In the genomic region with DNA sequence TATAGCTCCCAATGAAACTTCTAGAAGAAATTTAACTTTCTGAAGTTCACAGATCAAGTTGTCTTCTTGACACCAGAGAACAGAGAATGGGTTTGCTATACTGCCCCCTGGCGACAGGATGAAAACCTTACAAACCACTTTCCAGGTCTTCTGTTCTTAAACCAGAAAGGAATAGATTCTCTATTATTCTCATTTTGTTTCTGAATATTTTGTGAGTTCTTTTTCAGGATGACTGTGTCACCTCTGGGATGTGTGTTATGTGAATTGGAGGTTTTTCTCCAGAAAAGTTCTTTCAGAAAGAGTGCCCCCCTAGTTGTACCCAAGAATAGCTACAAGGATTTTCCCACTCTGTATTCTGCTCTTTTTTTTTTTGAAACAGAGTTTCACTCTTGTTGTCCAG, we compare ENCODE assay signal across 9 cellular contexts. TPM values are rescaled to one million over a fixed set of nuclear protein-coding genes. Genes with fewer than 3 reads are reported as not detected.
DNase-seq lines count a peak whose midpoint lies in the region; ATAC-seq and TF ChIP-seq lines count a peak whose summit lies in the region.
"Had no signal": no experiment of that assay in that cellular context is flagged by ENCODE, and none has a peak within 500 bp of the region (broad histone marks: within the 10 kb centered on the region; RNA-seq: fewer than 3 reads in every experiment).

No MANE protein-coding gene starts in this region.

- peak overlapping the region; percentile 32; the same call in 1 of the 2 replicates for H3K27ac ChIP-seq in HUES64 (ENCODE audit: low read depth, low read length)
- H3K27ac ChIP-seq in mesendoderm (ENCODE audit: low read depth, low read length), result no peak overlapping the region
- H3K27ac ChIP-seq in vagina, result no peak overlapping the region
- H3K27ac ChIP-seq: SK-N-MC had no signal

- H3K27ac Mint-ChIP-seq in T-helper 2 cell treated with Interferon-gamma antibody and Interleukin-4, amounts not matched to agents 5 μg/mL and 100 μg/mL, for 36 hours, result no peak overlapping the region
- H3K27ac Mint-ChIP-seq in type B pancreatic cell, result no peak overlapping the region

- H3K27me3 ChIP-seq in HUES64 (ENCODE audit: insufficient read depth, low read length) (no peaks in the 10 kb centered on the region), mesendoderm (ENCODE audit: insufficient read depth, low read length, poor library complexity) (no peaks in the 10 kb centered on the region), vagina (no peaks in the 10 kb centered on the region)

- TF ChIP-seq POLR2A in vagina (IDR thresholded peaks at IDR 0.05), result no peak

- no peak overlapping the region for H3K4me3 Mint-ChIP-seq in T-helper 2 cell treated with Interferon-gamma antibody and Interleukin-4, amounts not matched to agents 5 μg/mL and 100 μg/mL, for 36 hours
- no peak overlapping the region for H3K4me3 Mint-ChIP-seq in type B pancreatic cell

- no peak overlapping the region for H2AK5ac ChIP-seq in mesendoderm (ENCODE audit: low read length)

- H3K4ac ChIP-seq in mesendoderm (ENCODE audit: low read depth, low read length), result no peak overlapping the region

- H3K9me3 ChIP-seq in HUES64 (ENCODE audit: insufficient read depth, low read depth, low read length), result no peaks in the 10 kb centered on the region
- no peaks in the 10 kb centered on the region for H3K9me3 ChIP-seq in vagina

- peaks cover under 1% of the 10 kb centered on the region for H3K79me1 ChIP-seq in mesendoderm (ENCODE audit: low read length)

- no peak overlapping the region for H3K56ac ChIP-seq in mesendoderm (ENCODE audit: low read length)

- 0% methylated on average over 1 of the region's 1 CpG for WGBS in HUES64
- WGBS in mesendoderm (ENCODE audit: extremely low coverage, insufficient coverage, low lambda C conversion rate), result no CpG with 5 or more reads among the region's 1 CpG

- H3K36me3 Mint-ChIP-seq in T-helper 2 cell treated with Interferon-gamma antibody and Interleukin-4, amounts not matched to agents 5 μg/mL and 100 μg/mL, for 36 hours (ENCODE audit: low read depth), result peaks cover 17% of the 10 kb centered on the region
- peaks cover 18% of the 10 kb centered on the region for H3K36me3 Mint-ChIP-seq in type B pancreatic cell

- H3K18ac ChIP-seq in mesendoderm (ENCODE audit: low read length), result no peak overlapping the region

- no peak overlapping the region for H2BK5ac ChIP-seq in mesendoderm (ENCODE audit: low read length)

- no peak overlapping the region for H3K4me2 ChIP-seq in mesendoderm (ENCODE audit: low read length)

- H3K9me3 Mint-ChIP-seq in T-helper 2 cell treated with Interferon-gamma antibody and Interleukin-4, amounts not matched to agents 5 μg/mL and 100 μg/mL, for 36 hours, result peaks cover 12% of the 10 kb centered on the region
- no peaks in the 10 kb centered on the region for H3K9me3 Mint-ChIP-seq in type B pancreatic cell

- H3K4me1 ChIP-seq in HUES64 (ENCODE audit: insufficient read depth, low read length) (no peaks in the 10 kb centered on the region), mesendoderm (ENCODE audit: control insufficient read depth, low read depth, low read length) (no peaks in the 10 kb centered on the region), vagina (no peaks in the 10 kb centered on the region)

- H3K36me3 ChIP-seq in HUES64 (ENCODE audit: insufficient read depth, low read length) (peaks cover 56% of the 10 kb centered on the region), mesendoderm (ENCODE audit: control insufficient read depth, insufficient read depth, low read length) (peaks cover under 1% of the 10 kb centered on the region), vagina (peaks cover 0 to 27% of the 10 kb centered on the region in 2 donors)

- DNase-seq in COLO668 (lab: John Stamatoyannopoulos, UW; ENCODE audit: unreplicated experiment), result peak; percentile 5
- DNase-seq in T-helper 2 cell treated with Interferon-gamma antibody and Interleukin-4, amounts not matched to agents 5 μg/mL and 100 μg/mL, for 36 hours (ENCODE audit: low spot score), result peak; percentile 30
- DNase-seq in cerebellar cortex (ENCODE audit: low spot score), result peak; percentile 75
- peak; percentile 79 for DNase-seq in mesendoderm
- no peak for DNase-seq in type B pancreatic cell (ENCODE audit: extremely low spot score, unreplicated experiment)
- no peak for DNase-seq in vagina (ENCODE audit: extremely low spot score in 2 of 2)

- intact Hi-C loops in vagina (cut with DNase I), result no loop called here

- H3K23ac ChIP-seq in mesendoderm (ENCODE audit: low read length), result no peak overlapping the region

- H3K4me1 Mint-ChIP-seq in T-helper 2 cell treated with Interferon-gamma antibody and Interleukin-4, amounts not matched to agents 5 μg/mL and 100 μg/mL, for 36 hours (ENCODE audit: low read depth), result no peaks in the 10 kb centered on the region
- H3K4me1 Mint-ChIP-seq in type B pancreatic cell (ENCODE audit: unreplicated experiment), result no peaks in the 10 kb centered on the region

- H3K4me3 ChIP-seq in HUES64 (ENCODE audit: low read length), result no peak overlapping the region
- H3K4me3 ChIP-seq in mesendoderm (ENCODE audit: low read length), result no peak overlapping the region
- H3K4me3 ChIP-seq in vagina, result no peak overlapping the region
- H3K4me3 ChIP-seq: SK-N-MC had no signal

- H4K5ac ChIP-seq in mesendoderm (ENCODE audit: low read length), result no peak overlapping the region

- no peak overlapping the region for H2BK120ac ChIP-seq in mesendoderm (ENCODE audit: low read depth, low read length)

- no peak for ATAC-seq in HG03025 (IDR thresholded peaks at IDR 0.05; ENCODE audit: low FRiP score, unreplicated experiment)

- H3K9ac ChIP-seq in HUES64 (ENCODE audit: low read depth, low read length), result no peak overlapping the region
- H3K9ac ChIP-seq in mesendoderm (ENCODE audit: low read length), result no peak overlapping the region

- no peak overlapping the region for H4K8ac ChIP-seq in mesendoderm (ENCODE audit: low read depth, low read length)

- H2BK15ac ChIP-seq in mesendoderm (replicated peaks; ENCODE audit: low read depth), result no peak overlapping the region

- TF ChIP-seq CTCF in type B pancreatic cell (conservative IDR thresholded peaks at IDR 0.05) (peak; percentile 86), vagina (IDR thresholded peaks at IDR 0.05) (peak in 1 of 3 experiments; percentile 8)

- no peaks in the 10 kb centered on the region for H3K27me3 Mint-ChIP-seq in T-helper 2 cell treated with Interferon-gamma antibody and Interleukin-4, amounts not matched to agents 5 μg/mL and 100 μg/mL, for 36 hours (ENCODE audit: low read depth)
- H3K27me3 Mint-ChIP-seq in type B pancreatic cell, result peaks cover under 1% of the 10 kb centered on the region

- H3K79me2 ChIP-seq in mesendoderm (ENCODE audit: control insufficient read depth, insufficient read depth, low read length), result peaks cover under 1% of the 10 kb centered on the region

RNA-seq across cellular contexts. Expression of gene IFT22, which starts 6.3 kb away (rescaled TPM):
- 23.7 TPM for polyA plus RNA-seq in HUES64 (2013, experiment 1 of 2)
- polyA plus RNA-seq in HUES64 (2013, experiment 2 of 2), result 25.2 TPM
- polyA plus RNA-seq in mesendoderm (2013, experiment 1 of 2), result 24.3 TPM
- polyA plus RNA-seq in mesendoderm (2013, experiment 2 of 2), result 23.9 TPM
- total RNA-seq in type B pancreatic cell (ENCODE audit: low replicate concordance) (31.5 and 48.1 TPM in 2 replicates), vagina (15.2 TPM)

RNA-seq across cellular contexts. Expression of gene COL26A1, which starts 47.3 kb away (rescaled TPM):
- polyA plus RNA-seq in HUES64 (2013, experiment 1 of 2), result 32.0 TPM
- 34.7 TPM for polyA plus RNA-seq in HUES64 (2013, experiment 2 of 2)
- 38.5 TPM for polyA plus RNA-seq in mesendoderm (2013, experiment 1 of 2)
- polyA plus RNA-seq in mesendoderm (2013, experiment 2 of 2), result 40.8 TPM
- total RNA-seq in type B pancreatic cell (ENCODE audit: low replicate concordance) (10.6 and 47.9 TPM in 2 replicates), vagina (not detected)

Comparison
In these comparisons a context has a peak if more than half of its experiments do, and no peak if none do; other contexts are left out.
1. DNase-seq: peak in COLO668 (single experiment), T-helper 2 cell treated with Interferon-gamma antibody and Interleukin-4, amounts not matched to agents 5 μg/mL and 100 μg/mL, for 36 hours (single experiment), cerebellar cortex (single experiment) and mesendoderm (single experiment); none in type B pancreatic cell (single experiment) and vagina (0 of 2).
2. RNA of gene COL26A1, which starts 47.3 kb away (total RNA-seq): 10.6 to 47.9 TPM in type B pancreatic cell; not detected in vagina (single experiment); every median in the first group is over 10 times any median in the second.